10 cellular contexts compared by ENCODE assay signal in genomic region chr16:70750893-70751467, GRCh38. TPM values are rescaled to one million over a fixed set of nuclear protein-coding genes. Genes with fewer than 3 reads are reported as not detected.
A peak's percentile ranks its signal among the peaks of the same experiment; 100 is the strongest.
DNase-seq lines count a peak whose midpoint lies in the region; ATAC-seq, FAIRE-seq and TF ChIP-seq lines count a peak whose summit lies in the region.
"Had no signal": no experiment of that assay in that cellular context is flagged by ENCODE, and none has a peak within 500 bp of the region (broad histone marks: within the 10 kb centered on the region; RNA-seq: fewer than 3 reads in every experiment).

No MANE protein-coding gene starts in this region.

- H3K27ac ChIP-seq in muscle layer of colon (ENCODE audit: low read depth, low read length): peak overlapping the region; percentile 25

- peaks cover 29% of the 10 kb centered on the region for H3K4me1 Mint-ChIP-seq in activated CD8-positive, alpha-beta T cell treated with anti-CD3 and anti-CD28 coated beads for 36 hours (ENCODE audit: low read depth)
- H3K4me1 Mint-ChIP-seq in activated CD8-positive, alpha-beta T cell treated with anti-CD3 and anti-CD28 coated beads, Interleukin-2, amount 10 ng/mL, durations not matched to agents 7 days and 5 days (ENCODE audit: low read depth): peaks cover 45% of the 10 kb centered on the region
- H3K4me1 Mint-ChIP-seq in immature natural killer cell: peaks cover 6 to 10% of the 10 kb centered on the region in 2 donors
- peaks cover 21% of the 10 kb centered on the region for H3K4me1 Mint-ChIP-seq in activated T-cell treated with anti-CD3 and anti-CD28 coated beads, Interleukin-2, amount 50 U/mL, for 72 hours (ENCODE audit: low read depth)

- H3K4me1 ChIP-seq in muscle layer of colon (ENCODE audit: insufficient read depth, low read length): peaks cover 46% of the 10 kb centered on the region

- H3K27ac Mint-ChIP-seq in activated CD8-positive, alpha-beta T cell treated with anti-CD3 and anti-CD28 coated beads for 36 hours: peak overlapping the region; percentile 25
- H3K27ac Mint-ChIP-seq in activated CD8-positive, alpha-beta T cell treated with anti-CD3 and anti-CD28 coated beads, Interleukin-2, amount 10 ng/mL, durations not matched to agents 7 days and 5 days: no peak overlapping the region
- H3K27ac Mint-ChIP-seq in immature natural killer cell: no peak overlapping the region
- H3K27ac Mint-ChIP-seq in activated T-cell treated with anti-CD3 and anti-CD28 coated beads, Interleukin-2, amount 50 U/mL, for 72 hours: no peak overlapping the region
- H3K27ac Mint-ChIP-seq: activated naive CD4-positive, alpha-beta T cell treated with anti-CD3 and anti-CD28 coated beads, Interleukin-2, amount 50 U/mL, for 24 hours had no signal

- no peak overlapping the region for H3K4me3 Mint-ChIP-seq in activated CD8-positive, alpha-beta T cell treated with anti-CD3 and anti-CD28 coated beads for 36 hours
- H3K4me3 Mint-ChIP-seq in activated CD8-positive, alpha-beta T cell treated with anti-CD3 and anti-CD28 coated beads, Interleukin-2, amount 10 ng/mL, durations not matched to agents 7 days and 5 days: no peak overlapping the region
- no peak overlapping the region for H3K4me3 Mint-ChIP-seq in immature natural killer cell
- H3K4me3 Mint-ChIP-seq in activated T-cell treated with anti-CD3 and anti-CD28 coated beads, Interleukin-2, amount 50 U/mL, for 72 hours: no peak overlapping the region
- H3K4me3 Mint-ChIP-seq: activated naive CD4-positive, alpha-beta T cell treated with anti-CD3 and anti-CD28 coated beads, Interleukin-2, amount 50 U/mL, for 24 hours had no signal

- CTCF ChIA-PET in activated CD8-positive, alpha-beta T cell treated with anti-CD3 and anti-CD28 coated beads for 36 hours (lab: Charles Lee): interaction anchor here (0.6 to 2.9 kb wide), 4 partner anchors 13 to 97 kb away, joined by 3 to 18 read pairs (median 3); no protein-coding TSS in a partner anchor
- CTCF ChIA-PET in activated CD8-positive, alpha-beta T cell treated with anti-CD3 and anti-CD28 coated beads, Interleukin-2, amount 10 ng/mL, durations not matched to agents 7 days and 5 days (lab: Charles Lee): interaction anchor here (1.1 to 5.4 kb wide), 2 partner anchors 20 to 662 kb away, joined by 3 to 23 read pairs; no protein-coding TSS in a partner anchor

- no peak for DNase-seq in activated CD8-positive, alpha-beta T cell treated with anti-CD3 and anti-CD28 coated beads for 36 hours
- DNase-seq in activated CD8-positive, alpha-beta T cell treated with anti-CD3 and anti-CD28 coated beads, Interleukin-2, amount 10 ng/mL, durations not matched to agents 7 days and 5 days: no peak
- DNase-seq in ureter (ENCODE audit: low spot score): peak; percentile 79
- DNase-seq in immature natural killer cell: no peak
- no peak for DNase-seq in GOT3 (lab: John Stamatoyannopoulos, UW)
- DNase-seq in activated T-cell treated with anti-CD3 and anti-CD28 coated beads, Interleukin-2, amount 50 U/mL, for 72 hours: no peak
- DNase-seq: NCI-H69 had no signal

- H3K27me3 ChIP-seq in muscle layer of colon (ENCODE audit: control insufficient read depth in 1 of 2, insufficient read depth in 2 of 2, low read length in 2 of 2): no peaks in the 10 kb centered on the region

- no peak for ATAC-seq in activated CD8-positive, alpha-beta T cell treated with anti-CD3 and anti-CD28 coated beads for 36 hours
- ATAC-seq in activated CD8-positive, alpha-beta T cell treated with anti-CD3 and anti-CD28 coated beads, Interleukin-2, amount 10 ng/mL, durations not matched to agents 7 days and 5 days: no peak
- ATAC-seq in activated T-cell treated with anti-CD3 and anti-CD28 coated beads, Interleukin-2, amount 50 U/mL, for 72 hours (replicated peaks in 1 of 2): no peak

- H3K36me3 Mint-ChIP-seq in activated CD8-positive, alpha-beta T cell treated with anti-CD3 and anti-CD28 coated beads for 36 hours (ENCODE audit: low read depth): peaks cover 6% of the 10 kb centered on the region
- H3K36me3 Mint-ChIP-seq in activated CD8-positive, alpha-beta T cell treated with anti-CD3 and anti-CD28 coated beads, Interleukin-2, amount 10 ng/mL, durations not matched to agents 7 days and 5 days (ENCODE audit: low read depth): peaks cover 14% of the 10 kb centered on the region
- H3K36me3 Mint-ChIP-seq in immature natural killer cell: peaks cover 0 to 8% (median 0%) of the 10 kb centered on the region in 3 donors
- no peaks in the 10 kb centered on the region for H3K36me3 Mint-ChIP-seq in activated T-cell treated with anti-CD3 and anti-CD28 coated beads, Interleukin-2, amount 50 U/mL, for 72 hours (ENCODE audit: insufficient read depth in 2 of 2)

- intact Hi-C loops in activated CD8-positive, alpha-beta T cell treated with anti-CD3 and anti-CD28 coated beads for 36 hours (cut with micrococcal nuclease): no loop called here

- no peaks in the 10 kb centered on the region for H3K36me3 ChIP-seq in muscle layer of colon (ENCODE audit: insufficient read depth, low read length)

- H3K9ac ChIP-seq in muscle layer of colon (ENCODE audit: low read length): no peak overlapping the region

- no peaks in the 10 kb centered on the region for H3K27me3 Mint-ChIP-seq in activated CD8-positive, alpha-beta T cell treated with anti-CD3 and anti-CD28 coated beads for 36 hours
- H3K27me3 Mint-ChIP-seq in activated CD8-positive, alpha-beta T cell treated with anti-CD3 and anti-CD28 coated beads, Interleukin-2, amount 10 ng/mL, durations not matched to agents 7 days and 5 days (ENCODE audit: low read depth): no peaks in the 10 kb centered on the region
- H3K27me3 Mint-ChIP-seq in immature natural killer cell (ENCODE audit: low read depth in 3 of 3): peaks cover 0 to 2% (median 0%) of the 10 kb centered on the region in 3 donors
- H3K27me3 Mint-ChIP-seq in activated T-cell treated with anti-CD3 and anti-CD28 coated beads, Interleukin-2, amount 50 U/mL, for 72 hours (ENCODE audit: low read depth): no peaks in the 10 kb centered on the region
- H3K27me3 Mint-ChIP-seq: activated naive CD4-positive, alpha-beta T cell treated with anti-CD3 and anti-CD28 coated beads, Interleukin-2, amount 50 U/mL, for 24 hours had no signal

- no peak for TF ChIP-seq CTCF in activated CD8-positive, alpha-beta T cell treated with anti-CD3 and anti-CD28 coated beads for 36 hours (IDR thresholded peaks at IDR 0.05)

- POLR2A ChIA-PET in activated CD8-positive, alpha-beta T cell treated with anti-CD3 and anti-CD28 coated beads for 36 hours (lab: Charles Lee): interaction anchor here (1.0 to 2.9 kb wide), 3 partner anchors 14 to 50 kb away, joined by 3 to 10 read pairs (median 4); no protein-coding TSS in a partner anchor
- POLR2A ChIA-PET in activated CD8-positive, alpha-beta T cell treated with anti-CD3 and anti-CD28 coated beads, Interleukin-2, amount 10 ng/mL, durations not matched to agents 7 days and 5 days (lab: Charles Lee): interaction anchor here (1.0 to 1.8 kb wide), 4 partner anchors 11 to 20 kb away, joined by 3 to 6 read pairs (median 4); no protein-coding TSS in a partner anchor

- no peaks in the 10 kb centered on the region for H3K9me3 Mint-ChIP-seq in activated CD8-positive, alpha-beta T cell treated with anti-CD3 and anti-CD28 coated beads for 36 hours
- H3K9me3 Mint-ChIP-seq in activated CD8-positive, alpha-beta T cell treated with anti-CD3 and anti-CD28 coated beads, Interleukin-2, amount 10 ng/mL, durations not matched to agents 7 days and 5 days (ENCODE audit: insufficient read depth): no peaks in the 10 kb centered on the region
- no peaks in the 10 kb centered on the region for H3K9me3 Mint-ChIP-seq in immature natural killer cell
- H3K9me3 Mint-ChIP-seq in activated T-cell treated with anti-CD3 and anti-CD28 coated beads, Interleukin-2, amount 50 U/mL, for 72 hours: no peaks in the 10 kb centered on the region
- H3K9me3 Mint-ChIP-seq: activated naive CD4-positive, alpha-beta T cell treated with anti-CD3 and anti-CD28 coated beads, Interleukin-2, amount 50 U/mL, for 24 hours had no signal

- no peak overlapping the region for H3K4me3 ChIP-seq in muscle layer of colon (ENCODE audit: low read depth in 1 of 2, low read length in 2 of 2)

- H3K9me3 ChIP-seq in muscle layer of colon (ENCODE audit: low read length): no peaks in the 10 kb centered on the region

- peak; percentile 66 for FAIRE-seq in endometrium (lab: Jason Lieb, UNC)

RNA-seq across cellular contexts. Expression of gene VAC14, which starts 50.0 kb away (rescaled TPM):
- 10 to 100 TPM; 27.6 TPM for total RNA-seq in activated CD8-positive, alpha-beta T cell treated with anti-CD3 and anti-CD28 coated beads for 36 hours
- 10 to 100 TPM; 35.2 to 37.9 TPM for total RNA-seq in activated CD8-positive, alpha-beta T cell treated with anti-CD3 and anti-CD28 coated beads, Interleukin-2, amount 10 ng/mL, durations not matched to agents 7 days and 5 days
- 41.1 TPM for total RNA-seq in ureter
- 10 to 100 TPM; 19.1 to 42.2 (median 28.1) TPM for polyA plus RNA-seq in immature natural killer cell
- 10 to 100 TPM; 23.1 to 29.6 TPM for total RNA-seq in activated T-cell treated with anti-CD3 and anti-CD28 coated beads, Interleukin-2, amount 50 U/mL, for 72 hours
